In genomic region chr1:110953031-110953430, GRCh38 we compare ENCODE assay signal across 26 cellular contexts.
"Had no signal": no experiment of that assay in that cellular context is flagged by ENCODE, and none has a peak within 500 bp of the region (broad histone marks: within the 10 kb centered on the region; RNA-seq: fewer than 3 reads in every experiment).

No MANE protein-coding gene starts in this region.

- DNase-seq: colonic mucosa; cortex of kidney; effector CD8-positive, alpha-beta T cell; effector memory CD8-positive, alpha-beta T cell; endodermal cell; erythroblast; esophagus squamous epithelium; foreskin fibroblast; foreskin melanocyte; gastrocnemius medialis; glutamatergic neuron; head of caudate nucleus; heart right ventricle; hippocampal formation; left cardiac atrium; left lung; left ventricle myocardium superior; lower lobe of right lung; mesenchymal stem cell; mucosa of descending colon; naive B cell had no signal

- H3K4me1 ChIP-seq: colonic mucosa, esophagus squamous epithelium, gastrocnemius medialis, left lung, lower lobe of right lung had no signal

- H3K36me3 ChIP-seq: colonic mucosa had no signal

- FAIRE-seq: endometrium, islet of Langerhans, keratinocyte had no signal

- H3K4me3 ChIP-seq: colonic mucosa, esophagus squamous epithelium, gastrocnemius medialis, heart right ventricle, left lung, lower lobe of right lung, mucosa of descending colon had no signal

- H3K9me3 ChIP-seq: gastrocnemius medialis had no signal

- ATAC-seq: effector memory CD8-positive, alpha-beta T cell; esophagus mucosa; gastrocnemius medialis; heart right ventricle; left cardiac atrium; left lung; left ventricle myocardium superior; lower lobe of right lung; mucosa of descending colon had no signal

- H3K27me3 ChIP-seq: colonic mucosa, esophagus squamous epithelium, gastrocnemius medialis, heart right ventricle, left lung had no signal

- H3K27ac ChIP-seq: colonic mucosa, epithelial cell of prostate, esophagus squamous epithelium, gastrocnemius medialis, heart right ventricle, left lung, lower lobe of right lung had no signal
